1 cellular context compared by ENCODE assay signal in genomic region chr1:205121660-205122488, GRCh38.
TF ChIP-seq lines count a peak whose summit lies in the region.

Gene RBBP5 (minus strand): TSS chr1:205121978. CDS start chr1:205121873, 105 bp downstream.

TF ChIP-seq in HepG2, 621 proteins besides CTCF, POLR2A, EP300 and RAD21 (continued from another document and continues in another):
- TF ChIP-seq, protein P1, sequence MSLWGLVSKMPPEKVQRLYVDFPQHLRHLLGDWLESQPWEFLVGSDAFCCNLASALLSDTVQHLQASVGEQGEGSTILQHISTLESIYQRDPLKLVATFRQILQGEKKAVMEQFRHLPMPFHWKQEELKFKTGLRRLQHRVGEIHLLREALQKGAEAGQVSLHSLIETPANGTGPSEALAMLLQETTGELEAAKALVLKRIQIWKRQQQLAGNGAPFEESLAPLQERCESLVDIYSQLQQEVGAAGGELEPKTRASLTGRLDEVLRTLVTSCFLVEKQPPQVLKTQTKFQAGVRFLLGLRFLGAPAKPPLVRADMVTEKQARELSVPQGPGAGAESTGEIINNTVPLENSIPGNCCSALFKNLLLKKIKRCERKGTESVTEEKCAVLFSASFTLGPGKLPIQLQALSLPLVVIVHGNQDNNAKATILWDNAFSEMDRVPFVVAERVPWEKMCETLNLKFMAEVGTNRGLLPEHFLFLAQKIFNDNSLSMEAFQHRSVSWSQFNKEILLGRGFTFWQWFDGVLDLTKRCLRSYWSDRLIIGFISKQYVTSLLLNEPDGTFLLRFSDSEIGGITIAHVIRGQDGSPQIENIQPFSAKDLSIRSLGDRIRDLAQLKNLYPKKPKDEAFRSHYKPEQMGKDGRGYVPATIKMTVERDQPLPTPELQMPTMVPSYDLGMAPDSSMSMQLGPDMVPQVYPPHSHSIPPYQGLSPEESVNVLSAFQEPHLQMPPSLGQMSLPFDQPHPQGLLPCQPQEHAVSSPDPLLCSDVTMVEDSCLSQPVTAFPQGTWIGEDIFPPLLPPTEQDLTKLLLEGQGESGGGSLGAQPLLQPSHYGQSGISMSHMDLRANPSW (CRISPR knock-in tag; IDR thresholded peaks at IDR 0.05; ENCODE audit: borderline replicate concordance): peak; percentile 99
- TF ChIP-seq SP5 (CRISPR knock-in tag; IDR thresholded peaks at IDR 0.05; ENCODE audit: borderline replicate concordance, low read depth) (no peak; the same call in 1 of the 2 replicates), E2F1 (CRISPR knock-in tag; IDR thresholded peaks at IDR 0.05) (peak; percentile 16; the same call in 1 of the 2 replicates), MIER3 (CRISPR knock-in tag; IDR thresholded peaks at IDR 0.05; ENCODE audit: borderline replicate concordance) (peak; percentile 90; the same call in 1 of the 2 replicates), HOXA7 (CRISPR knock-in tag; IDR thresholded peaks at IDR 0.05) (no peak), ZNF629 (CRISPR knock-in tag; conservative IDR thresholded peaks at IDR 0.05) (no peak), SMARCE1 (IDR thresholded peaks at IDR 0.05; ENCODE audit: borderline replicate concordance) (no peak), HMG20A (CRISPR knock-in tag; IDR thresholded peaks at IDR 0.05; ENCODE audit: borderline replicate concordance) (peak; percentile 50; the same call in 1 of the 2 replicates), KLF6 (CRISPR knock-in tag; IDR thresholded peaks at IDR 0.05) (0 out of 2 replicates have a peak, but pooled peaks have one; percentile 58), CCAR2 (optimal IDR thresholded peaks at IDR 0.05; ENCODE audit: low read depth, low read length) (peak; percentile 95), ZNF143 (CRISPR knock-in tag; IDR thresholded peaks at IDR 0.05) (peak; percentile 78), POLR2AphosphoS5 (IDR thresholded peaks at IDR 0.05; ENCODE audit: low read depth, low read length) (peak; percentile 88), YEATS4 (CRISPR knock-in tag; IDR thresholded peaks at IDR 0.05; ENCODE audit: borderline replicate concordance) (peak; percentile 79; the same call in 1 of the 2 replicates), KAT8 (CRISPR knock-in tag; IDR thresholded peaks at IDR 0.05) (peak; percentile 99), ZBED4 (CRISPR knock-in tag; IDR thresholded peaks at IDR 0.05; ENCODE audit: borderline replicate concordance) (no peak), ZMAT3 (CRISPR knock-in tag; conservative IDR thresholded peaks at IDR 0.05) (peak; percentile 94)
- TF ChIP-seq, protein P2, sequence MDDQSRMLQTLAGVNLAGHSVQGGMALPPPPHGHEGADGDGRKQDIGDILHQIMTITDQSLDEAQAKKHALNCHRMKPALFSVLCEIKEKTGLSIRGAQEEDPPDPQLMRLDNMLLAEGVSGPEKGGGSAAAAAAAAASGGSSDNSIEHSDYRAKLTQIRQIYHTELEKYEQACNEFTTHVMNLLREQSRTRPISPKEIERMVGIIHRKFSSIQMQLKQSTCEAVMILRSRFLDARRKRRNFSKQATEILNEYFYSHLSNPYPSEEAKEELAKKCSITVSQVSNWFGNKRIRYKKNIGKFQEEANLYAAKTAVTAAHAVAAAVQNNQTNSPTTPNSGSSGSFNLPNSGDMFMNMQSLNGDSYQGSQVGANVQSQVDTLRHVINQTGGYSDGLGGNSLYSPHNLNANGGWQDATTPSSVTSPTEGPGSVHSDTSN (CRISPR knock-in tag; IDR thresholded peaks at IDR 0.05; ENCODE audit: borderline replicate concordance): no peak
- TF ChIP-seq, protein P3, sequence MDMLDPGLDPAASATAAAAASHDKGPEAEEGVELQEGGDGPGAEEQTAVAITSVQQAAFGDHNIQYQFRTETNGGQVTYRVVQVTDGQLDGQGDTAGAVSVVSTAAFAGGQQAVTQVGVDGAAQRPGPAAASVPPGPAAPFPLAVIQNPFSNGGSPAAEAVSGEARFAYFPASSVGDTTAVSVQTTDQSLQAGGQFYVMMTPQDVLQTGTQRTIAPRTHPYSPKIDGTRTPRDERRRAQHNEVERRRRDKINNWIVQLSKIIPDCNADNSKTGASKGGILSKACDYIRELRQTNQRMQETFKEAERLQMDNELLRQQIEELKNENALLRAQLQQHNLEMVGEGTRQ (IDR thresholded peaks at IDR 0.05; ENCODE audit: low read depth, low read length): no peak
- TF ChIP-seq, protein P3 (CRISPR knock-in tag; IDR thresholded peaks at IDR 0.05; ENCODE audit: borderline replicate concordance): no peak
- TF ChIP-seq, protein P4, sequence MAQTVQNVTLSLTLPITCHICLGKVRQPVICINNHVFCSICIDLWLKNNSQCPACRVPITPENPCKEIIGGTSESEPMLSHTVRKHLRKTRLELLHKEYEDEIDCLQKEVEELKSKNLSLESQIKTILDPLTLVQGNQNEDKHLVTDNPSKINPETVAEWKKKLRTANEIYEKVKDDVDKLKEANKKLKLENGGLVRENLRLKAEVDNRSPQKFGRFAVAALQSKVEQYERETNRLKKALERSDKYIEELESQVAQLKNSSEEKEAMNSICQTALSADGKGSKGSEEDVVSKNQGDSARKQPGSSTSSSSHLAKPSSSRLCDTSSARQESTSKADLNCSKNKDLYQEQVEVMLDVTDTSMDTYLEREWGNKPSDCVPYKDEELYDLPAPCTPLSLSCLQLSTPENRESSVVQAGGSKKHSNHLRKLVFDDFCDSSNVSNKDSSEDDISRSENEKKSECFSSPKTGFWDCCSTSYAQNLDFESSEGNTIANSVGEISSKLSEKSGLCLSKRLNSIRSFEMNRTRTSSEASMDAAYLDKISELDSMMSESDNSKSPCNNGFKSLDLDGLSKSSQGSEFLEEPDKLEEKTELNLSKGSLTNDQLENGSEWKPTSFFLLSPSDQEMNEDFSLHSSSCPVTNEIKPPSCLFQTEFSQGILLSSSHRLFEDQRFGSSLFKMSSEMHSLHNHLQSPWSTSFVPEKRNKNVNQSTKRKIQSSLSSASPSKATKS (CRISPR knock-in tag; IDR thresholded peaks at IDR 0.05): no peak
- TF ChIP-seq, protein P5, sequence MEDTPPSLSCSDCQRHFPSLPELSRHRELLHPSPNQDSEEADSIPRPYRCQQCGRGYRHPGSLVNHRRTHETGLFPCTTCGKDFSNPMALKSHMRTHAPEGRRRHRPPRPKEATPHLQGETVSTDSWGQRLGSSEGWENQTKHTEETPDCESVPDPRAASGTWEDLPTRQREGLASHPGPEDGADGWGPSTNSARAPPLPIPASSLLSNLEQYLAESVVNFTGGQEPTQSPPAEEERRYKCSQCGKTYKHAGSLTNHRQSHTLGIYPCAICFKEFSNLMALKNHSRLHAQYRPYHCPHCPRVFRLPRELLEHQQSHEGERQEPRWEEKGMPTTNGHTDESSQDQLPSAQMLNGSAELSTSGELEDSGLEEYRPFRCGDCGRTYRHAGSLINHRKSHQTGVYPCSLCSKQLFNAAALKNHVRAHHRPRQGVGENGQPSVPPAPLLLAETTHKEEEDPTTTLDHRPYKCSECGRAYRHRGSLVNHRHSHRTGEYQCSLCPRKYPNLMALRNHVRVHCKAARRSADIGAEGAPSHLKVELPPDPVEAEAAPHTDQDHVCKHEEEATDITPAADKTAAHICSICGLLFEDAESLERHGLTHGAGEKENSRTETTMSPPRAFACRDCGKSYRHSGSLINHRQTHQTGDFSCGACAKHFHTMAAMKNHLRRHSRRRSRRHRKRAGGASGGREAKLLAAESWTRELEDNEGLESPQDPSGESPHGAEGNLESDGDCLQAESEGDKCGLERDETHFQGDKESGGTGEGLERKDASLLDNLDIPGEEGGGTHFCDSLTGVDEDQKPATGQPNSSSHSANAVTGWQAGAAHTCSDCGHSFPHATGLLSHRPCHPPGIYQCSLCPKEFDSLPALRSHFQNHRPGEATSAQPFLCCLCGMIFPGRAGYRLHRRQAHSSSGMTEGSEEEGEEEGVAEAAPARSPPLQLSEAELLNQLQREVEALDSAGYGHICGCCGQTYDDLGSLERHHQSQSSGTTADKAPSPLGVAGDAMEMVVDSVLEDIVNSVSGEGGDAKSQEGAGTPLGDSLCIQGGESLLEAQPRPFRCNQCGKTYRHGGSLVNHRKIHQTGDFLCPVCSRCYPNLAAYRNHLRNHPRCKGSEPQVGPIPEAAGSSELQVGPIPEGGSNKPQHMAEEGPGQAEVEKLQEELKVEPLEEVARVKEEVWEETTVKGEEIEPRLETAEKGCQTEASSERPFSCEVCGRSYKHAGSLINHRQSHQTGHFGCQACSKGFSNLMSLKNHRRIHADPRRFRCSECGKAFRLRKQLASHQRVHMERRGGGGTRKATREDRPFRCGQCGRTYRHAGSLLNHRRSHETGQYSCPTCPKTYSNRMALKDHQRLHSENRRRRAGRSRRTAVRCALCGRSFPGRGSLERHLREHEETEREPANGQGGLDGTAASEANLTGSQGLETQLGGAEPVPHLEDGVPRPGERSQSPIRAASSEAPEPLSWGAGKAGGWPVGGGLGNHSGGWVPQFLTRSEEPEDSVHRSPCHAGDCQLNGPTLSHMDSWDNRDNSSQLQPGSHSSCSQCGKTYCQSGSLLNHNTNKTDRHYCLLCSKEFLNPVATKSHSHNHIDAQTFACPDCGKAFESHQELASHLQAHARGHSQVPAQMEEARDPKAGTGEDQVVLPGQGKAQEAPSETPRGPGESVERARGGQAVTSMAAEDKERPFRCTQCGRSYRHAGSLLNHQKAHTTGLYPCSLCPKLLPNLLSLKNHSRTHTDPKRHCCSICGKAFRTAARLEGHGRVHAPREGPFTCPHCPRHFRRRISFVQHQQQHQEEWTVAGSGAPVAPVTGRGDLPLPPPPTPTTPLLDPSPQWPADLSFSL (CRISPR knock-in tag; IDR thresholded peaks at IDR 0.05): no peak
- TF ChIP-seq, protein P6, sequence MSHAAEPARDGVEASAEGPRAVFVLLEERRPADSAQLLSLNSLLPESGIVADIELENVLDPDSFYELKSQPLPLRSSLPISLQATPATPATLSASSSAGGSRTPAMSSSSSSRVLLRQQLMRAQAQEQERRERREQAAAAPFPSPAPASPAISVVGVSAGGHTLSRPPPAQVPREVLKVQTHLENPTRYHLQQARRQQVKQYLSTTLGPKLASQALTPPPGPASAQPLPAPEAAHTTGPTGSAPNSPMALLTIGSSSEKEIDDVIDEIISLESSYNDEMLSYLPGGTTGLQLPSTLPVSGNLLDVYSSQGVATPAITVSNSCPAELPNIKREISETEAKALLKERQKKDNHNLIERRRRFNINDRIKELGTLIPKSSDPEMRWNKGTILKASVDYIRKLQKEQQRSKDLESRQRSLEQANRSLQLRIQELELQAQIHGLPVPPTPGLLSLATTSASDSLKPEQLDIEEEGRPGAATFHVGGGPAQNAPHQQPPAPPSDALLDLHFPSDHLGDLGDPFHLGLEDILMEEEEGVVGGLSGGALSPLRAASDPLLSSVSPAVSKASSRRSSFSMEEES (CRISPR knock-in tag; IDR thresholded peaks at IDR 0.05): no peak; the same call in 1 of the 2 replicates
